19 cellular contexts compared by ENCODE assay signal in the genomic region with DNA sequence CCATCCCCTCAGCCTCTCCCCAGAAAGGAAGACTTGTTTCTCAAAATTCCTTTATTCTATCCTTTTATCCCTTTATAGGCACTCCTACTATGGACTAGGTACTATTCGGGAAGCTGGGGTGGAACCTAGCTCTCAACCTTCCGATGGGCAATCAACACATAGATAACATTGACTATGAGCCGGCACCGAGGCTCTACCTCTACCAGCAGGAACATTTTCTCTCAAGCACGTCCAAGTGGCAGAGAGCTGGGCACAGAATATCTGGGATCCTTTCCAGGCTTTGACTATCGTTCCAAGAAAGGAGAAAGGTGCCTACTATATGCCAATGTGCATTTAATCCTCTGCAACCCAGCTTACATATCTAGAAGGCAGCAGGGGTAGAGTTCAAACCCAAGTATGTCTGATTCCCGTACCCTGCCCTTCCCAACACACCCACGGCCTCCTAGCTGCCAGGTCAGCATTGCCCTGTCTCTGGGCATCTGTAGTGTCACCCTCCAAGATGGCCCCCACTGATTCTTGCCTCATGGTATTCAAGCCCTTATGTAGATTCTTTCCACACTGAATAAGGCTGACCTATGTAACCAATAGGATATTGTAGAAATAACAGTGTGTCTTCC. TPM values are rescaled to one million over a fixed set of nuclear protein-coding genes. Genes with fewer than 3 reads are reported as not detected.
A peak's percentile ranks its signal among the peaks of the same experiment; 100 is the strongest.
DNase-seq lines count a peak whose midpoint lies in the region; ATAC-seq, FAIRE-seq and TF ChIP-seq lines count a peak whose summit lies in the region.
"Had no signal": no experiment of that assay in that cellular context is flagged by ENCODE, and none has a peak within 500 bp of the region (broad histone marks: within the 10 kb centered on the region; RNA-seq: fewer than 3 reads in every experiment).

No MANE protein-coding gene starts in this region.

- peak in 2 of 4 donors; percentile 11 to 37 for DNase-seq in body of pancreas
- DNase-seq in heart left ventricle = peak in 3 of 5 donors; percentile 34 to 55 (median 35)
- DNase-seq in thyroid gland = peak; percentile 77
- DNase-seq in HTR-8/SVneo (ENCODE audit: insufficient read length, low spot score) = no peak
- DNase-seq in BE2C = no peak
- no peak for DNase-seq in CD8-positive, alpha-beta T cell
- DNase-seq: ACHN; DMS 273 treated with DMSO at 0.1 percent for 48 hours; KG1; NCI-H1048; NCI-H2227 treated with DMSO at 0.1 percent for 48 hours; NCI-H524 treated with DMSO at 0.1 percent for 48 hours; NK-92 treated with Interleukin-12 subunit alpha and Interleukin-12 subunit beta, amount 100 ng/mL, for 24 hours; OCI-M1 had no signal

- intact Hi-C loops in body of pancreas (cut with DNase I) (no loop called here), heart left ventricle (cut with DNase I) (no loop called here), thyroid gland (cut with DNase I) (no loop called here)
- intact Hi-C loops in CD8-positive, alpha-beta T cell (cut with DNase I, micrococcal nuclease) = no loop called here

- peak; percentile 29 for ATAC-seq in body of pancreas
- ATAC-seq in heart left ventricle = peak in 3 of 4 donors; percentile 18 to 33 (median 31)
- no peak for ATAC-seq in CD8-positive, alpha-beta T cell

- CTCF ChIA-PET in CD8-positive, alpha-beta T cell (lab: Charles Lee) = no interaction called here

- TF ChIP-seq POLR2A in body of pancreas (IDR thresholded peaks at IDR 0.05) = no peak
- TF ChIP-seq POLR2A in heart left ventricle (IDR thresholded peaks at IDR 0.05) = no peak
- peak in 1 of 2 donors; percentile 35 for TF ChIP-seq POLR2A in thyroid gland (IDR thresholded peaks at IDR 0.05)

- H3K4me2 ChIP-seq in parathyroid adenoma (ENCODE audit: low read length) = peak overlapping the region; percentile 29

- H3K9me3 ChIP-seq in body of pancreas (no peaks in the 10 kb centered on the region), heart left ventricle (no peaks in the 10 kb centered on the region), parathyroid adenoma (ENCODE audit: control insufficient read depth, low read length) (no peaks in the 10 kb centered on the region), thyroid gland (no peaks in the 10 kb centered on the region), BE2C (no peaks in the 10 kb centered on the region)
- H3K9me3 ChIP-seq in CD8-positive, alpha-beta T cell (ENCODE audit: low read length) = no peaks in the 10 kb centered on the region

- no peaks in the 10 kb centered on the region for H3K4me1 Mint-ChIP-seq in CD8-positive, alpha-beta T cell (ENCODE audit: low read depth)
- H3K4me1 Mint-ChIP-seq: B cell; CD8-positive, alpha-beta memory T cell had no signal

- POLR2A ChIA-PET in CD8-positive, alpha-beta T cell (lab: Charles Lee) = no interaction called here

- no peaks in the 10 kb centered on the region for H3K9me3 Mint-ChIP-seq in CD8-positive, alpha-beta T cell

- WGBS in body of pancreas, 2 donors = 19 to 32% methylated on average over 8 of the region's 8 CpGs
- WGBS in heart left ventricle, 4 donors = 51 to 66% (median 59%) methylated on average over 8 of the region's 8 CpGs
- WGBS in thyroid gland, 2 donors = 32 to 57% methylated on average over 8 of the region's 8 CpGs

- no peak overlapping the region for H3K4me3 Mint-ChIP-seq in CD8-positive, alpha-beta T cell
- H3K4me3 Mint-ChIP-seq: B cell; CD8-positive, alpha-beta memory T cell had no signal

- H3K27ac ChIP-seq in body of pancreas (no peak overlapping the region), heart left ventricle (peak overlapping the region in 8 of 12 donors; percentile 12 to 91 (median 46)), parathyroid adenoma (peak overlapping the region; percentile 34), thyroid gland (peak overlapping the region; percentile 58 to 81 (median 79))
- no peak overlapping the region for H3K27ac ChIP-seq in CD8-positive, alpha-beta T cell (ENCODE audit: low read depth, low read length)
- H3K27ac ChIP-seq: RWPE1 had no signal

- H3K36me3 Mint-ChIP-seq in CD8-positive, alpha-beta T cell = no peaks in the 10 kb centered on the region

- peaks cover 8% of the 10 kb centered on the region for H3K27me3 Mint-ChIP-seq in CD8-positive, alpha-beta T cell (ENCODE audit: low read depth)

- H3K4me3 ChIP-seq in body of pancreas (no peak overlapping the region), heart left ventricle (no peak overlapping the region), parathyroid adenoma (ENCODE audit: low read depth, low read length) (no peak overlapping the region), thyroid gland (replicated peaks in 1 of 3) (no peak overlapping the region), BE2C (ENCODE audit: low read depth, low read length) (no peak overlapping the region)
- H3K4me3 ChIP-seq in CD8-positive, alpha-beta T cell (ENCODE audit: low read depth, low read length) = no peak overlapping the region

- no peak overlapping the region for H2AFZ ChIP-seq in parathyroid adenoma

- H3K36me3 ChIP-seq in body of pancreas (replicated peaks in 1 of 2; ENCODE audit: insufficient read depth in 1 of 2, low read depth in 2 of 2) (no peaks in the 10 kb centered on the region), heart left ventricle (peaks cover 0 to 6% (median 0%) of the 10 kb centered on the region in 9 donors), parathyroid adenoma (ENCODE audit: control insufficient read depth, insufficient read depth, low read length) (no peaks in the 10 kb centered on the region), thyroid gland (no peaks in the 10 kb centered on the region), BE2C (peaks cover 51% of the 10 kb centered on the region)
- H3K36me3 ChIP-seq in CD8-positive, alpha-beta T cell (ENCODE audit: insufficient read depth, low read length) = no peaks in the 10 kb centered on the region

- peaks cover 32% of the 10 kb centered on the region for H3K79me2 ChIP-seq in parathyroid adenoma

- no peak overlapping the region for H3K27ac Mint-ChIP-seq in CD8-positive, alpha-beta T cell
- H3K27ac Mint-ChIP-seq: B cell; CD8-positive, alpha-beta memory T cell had no signal

- no peak overlapping the region for H3K9ac ChIP-seq in parathyroid adenoma

- no peaks in the 10 kb centered on the region for H3K27me3 ChIP-seq in body of pancreas
- no peaks in the 10 kb centered on the region for H3K27me3 ChIP-seq in heart left ventricle
- H3K27me3 ChIP-seq in parathyroid adenoma (ENCODE audit: control insufficient read depth, insufficient read depth, low read length) = no peaks in the 10 kb centered on the region
- no peaks in the 10 kb centered on the region for H3K27me3 ChIP-seq in thyroid gland
- no peaks in the 10 kb centered on the region for H3K27me3 ChIP-seq in BE2C
- no peaks in the 10 kb centered on the region for H3K27me3 ChIP-seq in CD8-positive, alpha-beta T cell (ENCODE audit: insufficient read depth, low read length)

- H3K4me1 ChIP-seq in body of pancreas (peaks cover 17% of the 10 kb centered on the region), heart left ventricle (peaks cover 6 to 77% (median 43%) of the 10 kb centered on the region in 12 donors), parathyroid adenoma (peaks cover 40% of the 10 kb centered on the region), thyroid gland (peaks cover 50 to 61% of the 10 kb centered on the region in 2 donors), BE2C (no peaks in the 10 kb centered on the region)
- no peaks in the 10 kb centered on the region for H3K4me1 ChIP-seq in CD8-positive, alpha-beta T cell (ENCODE audit: insufficient read depth, low read length)

- TF ChIP-seq CTCF in body of pancreas (IDR thresholded peaks at IDR 0.05) = no peak
- no peak for TF ChIP-seq CTCF in heart left ventricle (IDR thresholded peaks at IDR 0.05)
- no peak for TF ChIP-seq CTCF in parathyroid adenoma (IDR thresholded peaks at IDR 0.05)
- TF ChIP-seq CTCF in thyroid gland (IDR thresholded peaks at IDR 0.05) = no peak
- TF ChIP-seq CTCF in BE2C (IDR thresholded peaks at IDR 0.05; ENCODE audit: low read depth, low read length) = no peak
- no peak for TF ChIP-seq CTCF in CD8-positive, alpha-beta T cell (IDR thresholded peaks at IDR 0.05)

- no peak for FAIRE-seq in HTR-8/SVneo (lab: Jason Lieb, UNC)
- FAIRE-seq: H1 had no signal

RNA-seq across cellular contexts. Expression of a gene that starts 28.3 kb away (rescaled TPM):
- total RNA-seq in body of pancreas (100 to 1,000 TPM; 168 to 174 TPM), heart left ventricle (100 to 1,000 TPM; 513 to 899 (median 742) TPM), thyroid gland (100 to 1,000 TPM; 169 to 316 (median 229) TPM)
- 100 to 1,000 TPM; 243 to 339 TPM for polyA plus RNA-seq in heart left ventricle
- 65.0 TPM for polyA plus RNA-seq in BE2C (2012; ENCODE audit: insufficient read depth, insufficient read length, low read depth)
- not detected for total RNA-seq in CD8-positive, alpha-beta T cell
- polyA plus RNA-seq: CD8-positive, alpha-beta memory T cell had no signal

Comparison
In these comparisons a context has a peak if more than half of its experiments do, and no peak if none do; other contexts are left out.
1. DNase-seq: peak in heart left ventricle (3 of 5) and thyroid gland (2 of 2); none in HTR-8/SVneo (single experiment), BE2C (single experiment) and CD8-positive, alpha-beta T cell (0 of 7).
2. H3K27ac ChIP-seq: peak in heart left ventricle (8 of 12), parathyroid adenoma (single experiment) and thyroid gland (3 of 3); none in body of pancreas (0 of 4) and CD8-positive, alpha-beta T cell (single experiment).
3. RNA of a gene that starts 28.3 kb away (total RNA-seq): 513 to 899 TPM in heart left ventricle, 169 to 316 TPM in thyroid gland and 168 to 174 TPM in body of pancreas; not detected in CD8-positive, alpha-beta T cell; every median in the first group is over 100 times any median in the second.